Comparison of ENCODE assay signal across 18 cellular contexts in genomic region chr9:125985142-125985997, GRCh38.
A peak's percentile ranks its signal among the peaks of the same experiment; 100 is the strongest.
DNase-seq lines count a peak whose midpoint lies in the region; ATAC-seq and TF ChIP-seq lines count a peak whose summit lies in the region.
"Had no signal": no experiment of that assay in that cellular context is flagged by ENCODE, and none has a peak within 500 bp of the region (broad histone marks: within the 10 kb centered on the region; RNA-seq: fewer than 3 reads in every experiment).

No MANE protein-coding gene starts in this region.

- H3K36me3 ChIP-seq in body of pancreas (replicated peaks in 1 of 2; ENCODE audit: insufficient read depth in 1 of 2, low read depth in 2 of 2) = no peaks in the 10 kb centered on the region
- H3K36me3 ChIP-seq: SJSA1 had no signal

- H3K4me1 ChIP-seq in body of pancreas = no peaks in the 10 kb centered on the region
- H3K4me1 ChIP-seq: SJSA1 had no signal

- H3K4me3 Mint-ChIP-seq in natural killer cell = no peak overlapping the region
- no peak overlapping the region for H3K4me3 Mint-ChIP-seq in natural killer cell treated with Interleukin-12 subunit alpha and Interleukin-12 subunit beta and Interleukin-15 and Interleukin-18, amount 100 ng/mL, for 72 hours
- no peak overlapping the region for H3K4me3 Mint-ChIP-seq in osteocyte (ENCODE audit: unreplicated experiment)
- H3K4me3 Mint-ChIP-seq: IgD-negative memory B cell had no signal

- peaks cover 6 to 9% of the 10 kb centered on the region in 2 donors for H3K27me3 Mint-ChIP-seq in natural killer cell (ENCODE audit: low read depth in 2 of 2)
- peaks cover 9 to 12% of the 10 kb centered on the region in 2 donors for H3K27me3 Mint-ChIP-seq in natural killer cell treated with Interleukin-12 subunit alpha and Interleukin-12 subunit beta and Interleukin-15 and Interleukin-18, amount 100 ng/mL, for 72 hours
- H3K27me3 Mint-ChIP-seq in osteocyte (ENCODE audit: unreplicated experiment) = peaks cover 14% of the 10 kb centered on the region

- DNase-seq in natural killer cell (peak; percentile 4), left kidney (ENCODE audit: low read depth, low spot score) (peak; percentile 28), osteocyte (ENCODE audit: extremely low spot score, unreplicated experiment) (peak; percentile 64), body of pancreas (no peak), GOT3 (lab: John Stamatoyannopoulos, UW) (no peak), foreskin fibroblast (no peak), EL (no peak)
- DNase-seq in natural killer cell treated with Interleukin-12 subunit alpha and Interleukin-12 subunit beta and Interleukin-15 and Interleukin-18, amount 100 ng/mL, for 72 hours (ENCODE audit: low spot score) = no peak
- DNase-seq: NCI-H1048, NCI-H1417, NCI-H1694, NCI-H2029 treated with DMSO at 0.1 percent for 48 hours, NCI-H446 treated with DMSO at 0.1 percent for 48 hours, NCI-H526, PC-9 had no signal

- no peak overlapping the region for H3K27ac ChIP-seq in body of pancreas
- H3K27ac ChIP-seq: PC-9, SJSA1 had no signal

- peaks cover 0 to 2% (median 0%) of the 10 kb centered on the region in 3 donors for H3K9me3 ChIP-seq in body of pancreas
- H3K9me3 ChIP-seq: SJSA1 had no signal

- H3K4me1 Mint-ChIP-seq in natural killer cell (no peaks in the 10 kb centered on the region), osteocyte (ENCODE audit: unreplicated experiment) (no peaks in the 10 kb centered on the region)
- peaks cover 0 to 4% of the 10 kb centered on the region in 2 donors for H3K4me1 Mint-ChIP-seq in natural killer cell treated with Interleukin-12 subunit alpha and Interleukin-12 subunit beta and Interleukin-15 and Interleukin-18, amount 100 ng/mL, for 72 hours (ENCODE audit: low read depth in 2 of 2)
- H3K4me1 Mint-ChIP-seq: IgD-negative memory B cell had no signal

- no peaks in the 10 kb centered on the region for H3K27me3 ChIP-seq in body of pancreas
- H3K27me3 ChIP-seq: SJSA1 had no signal

- TF ChIP-seq CTCF in natural killer cell (IDR thresholded peaks at IDR 0.05) = no peak
- no peak for TF ChIP-seq CTCF in osteocyte (IDR thresholded peaks at IDR 0.05)
- TF ChIP-seq CTCF in body of pancreas (IDR thresholded peaks at IDR 0.05) = no peak
- no peak for TF ChIP-seq CTCF in foreskin fibroblast (IDR thresholded peaks at IDR 0.05; ENCODE audit: low read depth, low read length)

- ATAC-seq in natural killer cell = no peak
- ATAC-seq in natural killer cell treated with Interleukin-12 subunit alpha and Interleukin-12 subunit beta and Interleukin-15 and Interleukin-18, amount 100 ng/mL, for 72 hours = no peak
- no peak for ATAC-seq in body of pancreas
- ATAC-seq: Right ventricle myocardium inferior had no signal

- H3K4me3 ChIP-seq in body of pancreas = no peak overlapping the region
- H3K4me3 ChIP-seq in foreskin fibroblast (ENCODE audit: low read depth in 1 of 2, low read length in 2 of 2) = no peak overlapping the region
- H3K4me3 ChIP-seq: PC-9, SJSA1 had no signal

- intact Hi-C loops in natural killer cell (cut with micrococcal nuclease) = no loop called here
- intact Hi-C loops in body of pancreas (cut with DNase I) = no loop called here

- H3K36me3 Mint-ChIP-seq in natural killer cell (no peaks in the 10 kb centered on the region), osteocyte (ENCODE audit: unreplicated experiment) (no peaks in the 10 kb centered on the region)
- H3K36me3 Mint-ChIP-seq in natural killer cell treated with Interleukin-12 subunit alpha and Interleukin-12 subunit beta and Interleukin-15 and Interleukin-18, amount 100 ng/mL, for 72 hours = no peaks in the 10 kb centered on the region
- H3K36me3 Mint-ChIP-seq: IgD-negative memory B cell had no signal

- no peak for TF ChIP-seq POLR2A in body of pancreas (IDR thresholded peaks at IDR 0.05)

- H3K27ac Mint-ChIP-seq in natural killer cell = no peak overlapping the region
- no peak overlapping the region for H3K27ac Mint-ChIP-seq in natural killer cell treated with Interleukin-12 subunit alpha and Interleukin-12 subunit beta and Interleukin-15 and Interleukin-18, amount 100 ng/mL, for 72 hours
- H3K27ac Mint-ChIP-seq in osteocyte (ENCODE audit: unreplicated experiment) = no peak overlapping the region

- 81 to 82% methylated on average over 14 of the region's 14 CpGs for WGBS in body of pancreas, 2 donors

- H3K9me3 Mint-ChIP-seq in natural killer cell = peaks cover 0 to 5% of the 10 kb centered on the region in 2 donors
- H3K9me3 Mint-ChIP-seq in natural killer cell treated with Interleukin-12 subunit alpha and Interleukin-12 subunit beta and Interleukin-15 and Interleukin-18, amount 100 ng/mL, for 72 hours = peaks cover 6% of the 10 kb centered on the region
- peaks cover 5% of the 10 kb centered on the region for H3K9me3 Mint-ChIP-seq in osteocyte (ENCODE audit: unreplicated experiment)

Comparison
In these comparisons a context has a peak if more than half of its experiments do, and no peak if none do; other contexts are left out.
1. DNase-seq: peak in natural killer cell (single experiment), left kidney (single experiment) and osteocyte (single experiment); none in natural killer cell treated with Interleukin-12 subunit alpha and Interleukin-12 subunit beta and Interleukin-15 and Interleukin-18, amount 100 ng/mL, for 72 hours (single experiment), body of pancreas (0 of 4), GOT3 (single experiment), foreskin fibroblast (0 of 2) and EL (single experiment).